ENCODE assay signal across 27 cellular contexts in genomic region chr20:47535994-47536393, GRCh38.
"Had no signal": no experiment of that assay in that cellular context is flagged by ENCODE, and none has a peak within 500 bp of the region (broad histone marks: within the 10 kb centered on the region; RNA-seq: fewer than 3 reads in every experiment).

No MANE protein-coding gene starts in this region.

- H3K4me1 ChIP-seq: colonic mucosa, parathyroid adenoma had no signal

- H3K27ac Mint-ChIP-seq: activated naive CD8-positive, alpha-beta T cell treated with anti-CD3 and anti-CD28 coated beads, Interleukin-2, amount 10 ng/mL, durations not matched to agents 7 days and 5 days; activated T-helper 2 cell treated with anti-CD3 and anti-CD28 coated beads, Interferon-gamma antibody, Interleukin-2, Interleukin-4, amounts not matched to agents 10 μg/mL and 5 μg/mL and 100 μg/mL, durations not matched to agents 14 hours and 24 hours and 36 hours; brain; T-helper 1 cell treated with Interleukin-12 subunit alpha and Interleukin-12 subunit beta and Interleukin-4 antibody, amounts not matched to agents 30 μg/mL and 1 μg/mL, for 36 hours; WTC11 had no signal

- H3K4me3 ChIP-seq: ascending aorta, cardiac muscle cell, colonic mucosa, psoas muscle, right atrium auricular region, suprapubic skin, tibial artery had no signal

- H2AFZ ChIP-seq: parathyroid adenoma had no signal

- H3K4me3 Mint-ChIP-seq: activated naive CD8-positive, alpha-beta T cell treated with anti-CD3 and anti-CD28 coated beads, Interleukin-2, amount 10 ng/mL, durations not matched to agents 7 days and 5 days; brain; T-helper 1 cell treated with Interleukin-12 subunit alpha and Interleukin-12 subunit beta and Interleukin-4 antibody, amounts not matched to agents 30 μg/mL and 1 μg/mL, for 36 hours; WTC11 had no signal

- H3K27ac ChIP-seq: ascending aorta, cardiac muscle cell, colonic mucosa, parathyroid adenoma, psoas muscle, right atrium auricular region, suprapubic skin, tibial artery had no signal

- DNase-seq: activated CD4-positive, alpha-beta T cell treated with anti-CD3 and anti-CD28 coated beads for 4 hours; activated CD4-positive, alpha-beta T cell treated with anti-CD3 and anti-CD28 coated beads, Interleukin-2, amount 50 U/mL, for 48 hours; activated CD8-positive, alpha-beta memory T cell treated with anti-CD3 and anti-CD28 coated beads for 24 hours; activated naive CD8-positive, alpha-beta T cell treated with anti-CD3 and anti-CD28 coated beads, Interleukin-2, amount 10 ng/mL, durations not matched to agents 7 days and 5 days; activated T-cell treated with anti-CD3 and anti-CD28 coated beads, Interleukin-2, amount 50 U/mL, for 1 hour; cerebellar nuclear complex; colonic mucosa; effector CD8-positive, alpha-beta T cell; islet precursor cell; left ventricle myocardium superior; nucleus accumbens; psoas muscle; stimulated activated CD4-positive, alpha-beta T cell treated with anti-CD3 and anti-CD28 coated beads, Interleukin-15, amount 100 ng/mL, for 24 hours; stimulated activated CD4-positive, alpha-beta T cell treated with anti-CD3 and anti-CD28 coated beads, Interleukin-2, amount 100 ng/mL, for 24 hours; stimulated activated naive CD4-positive, alpha-beta T cell; SW 1271; tibial artery had no signal

- H3K36me3 ChIP-seq: ascending aorta, cardiac muscle cell, colonic mucosa, suprapubic skin, tibial artery had no signal

- ATAC-seq: left ventricle myocardium superior had no signal

- H3K27me3 ChIP-seq: ascending aorta, cardiac muscle cell, colonic mucosa, right atrium auricular region, suprapubic skin, tibial artery had no signal

- H3K9me3 Mint-ChIP-seq: activated naive CD8-positive, alpha-beta T cell treated with anti-CD3 and anti-CD28 coated beads, Interleukin-2, amount 10 ng/mL, durations not matched to agents 7 days and 5 days; activated T-helper 2 cell treated with anti-CD3 and anti-CD28 coated beads, Interferon-gamma antibody, Interleukin-2, Interleukin-4, amounts not matched to agents 10 μg/mL and 5 μg/mL and 100 μg/mL, durations not matched to agents 14 hours and 24 hours and 36 hours; T-helper 1 cell treated with Interleukin-12 subunit alpha and Interleukin-12 subunit beta and Interleukin-4 antibody, amounts not matched to agents 30 μg/mL and 1 μg/mL, for 36 hours; WTC11 had no signal

- H3K27me3 Mint-ChIP-seq: activated naive CD8-positive, alpha-beta T cell treated with anti-CD3 and anti-CD28 coated beads, Interleukin-2, amount 10 ng/mL, durations not matched to agents 7 days and 5 days; brain had no signal

- H3K9ac ChIP-seq: parathyroid adenoma had no signal

- H3K9me3 ChIP-seq: ascending aorta, colonic mucosa, psoas muscle, right atrium auricular region, suprapubic skin, tibial artery had no signal

- FAIRE-seq: frontal cortex had no signal
